ENCODE assay signal across 1 cellular context in genomic region chr1:168751195-168751650, GRCh38.
TF ChIP-seq lines count a peak whose summit lies in the region.

No MANE protein-coding gene starts in this region.

TF ChIP-seq in SK-N-SH, 30 proteins besides CTCF, POLR2A, EP300 and RAD21 (continued from another document):
- TF ChIP-seq, protein P1, sequence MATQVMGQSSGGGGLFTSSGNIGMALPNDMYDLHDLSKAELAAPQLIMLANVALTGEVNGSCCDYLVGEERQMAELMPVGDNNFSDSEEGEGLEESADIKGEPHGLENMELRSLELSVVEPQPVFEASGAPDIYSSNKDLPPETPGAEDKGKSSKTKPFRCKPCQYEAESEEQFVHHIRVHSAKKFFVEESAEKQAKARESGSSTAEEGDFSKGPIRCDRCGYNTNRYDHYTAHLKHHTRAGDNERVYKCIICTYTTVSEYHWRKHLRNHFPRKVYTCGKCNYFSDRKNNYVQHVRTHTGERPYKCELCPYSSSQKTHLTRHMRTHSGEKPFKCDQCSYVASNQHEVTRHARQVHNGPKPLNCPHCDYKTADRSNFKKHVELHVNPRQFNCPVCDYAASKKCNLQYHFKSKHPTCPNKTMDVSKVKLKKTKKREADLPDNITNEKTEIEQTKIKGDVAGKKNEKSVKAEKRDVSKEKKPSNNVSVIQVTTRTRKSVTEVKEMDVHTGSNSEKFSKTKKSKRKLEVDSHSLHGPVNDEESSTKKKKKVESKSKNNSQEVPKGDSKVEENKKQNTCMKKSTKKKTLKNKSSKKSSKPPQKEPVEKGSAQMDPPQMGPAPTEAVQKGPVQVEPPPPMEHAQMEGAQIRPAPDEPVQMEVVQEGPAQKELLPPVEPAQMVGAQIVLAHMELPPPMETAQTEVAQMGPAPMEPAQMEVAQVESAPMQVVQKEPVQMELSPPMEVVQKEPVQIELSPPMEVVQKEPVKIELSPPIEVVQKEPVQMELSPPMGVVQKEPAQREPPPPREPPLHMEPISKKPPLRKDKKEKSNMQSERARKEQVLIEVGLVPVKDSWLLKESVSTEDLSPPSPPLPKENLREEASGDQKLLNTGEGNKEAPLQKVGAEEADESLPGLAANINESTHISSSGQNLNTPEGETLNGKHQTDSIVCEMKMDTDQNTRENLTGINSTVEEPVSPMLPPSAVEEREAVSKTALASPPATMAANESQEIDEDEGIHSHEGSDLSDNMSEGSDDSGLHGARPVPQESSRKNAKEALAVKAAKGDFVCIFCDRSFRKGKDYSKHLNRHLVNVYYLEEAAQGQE (IDR thresholded peaks at IDR 0.05; ENCODE audit: low read depth, low read length), result no peak
- TF ChIP-seq RXRA (IDR thresholded peaks at IDR 0.05; ENCODE audit: borderline replicate concordance, low read depth) (no peak), SMC3 (IDR thresholded peaks at IDR 0.05; ENCODE audit: low read depth, low read length) (no peak), USF2 (IDR thresholded peaks at IDR 0.05; ENCODE audit: borderline replicate concordance, low read depth, low read length) (no peak), POLR2AphosphoS5 (IDR thresholded peaks at IDR 0.05; ENCODE audit: low read depth, low read length) (no peak), CHD2 (IDR thresholded peaks at IDR 0.05; ENCODE audit: low read length, partially characterized antibody) (no peak), USF1 (IDR thresholded peaks at IDR 0.05; ENCODE audit: borderline replicate concordance, low read depth) (no peak), EZH2phosphoT487 (IDR thresholded peaks at IDR 0.05; ENCODE audit: borderline replicate concordance, low read depth) (no peak), FOXM1 (IDR thresholded peaks at IDR 0.05; ENCODE audit: low read depth) (no peak), SIN3A (IDR thresholded peaks at IDR 0.05; ENCODE audit: borderline replicate concordance, low read depth, low read length) (no peak), YY1 (IDR thresholded peaks at IDR 0.05; ENCODE audit: low read depth) (no peak), NFIC (IDR thresholded peaks at IDR 0.05; ENCODE audit: borderline replicate concordance) (no peak)
- TF ChIP-seq, protein P2, sequence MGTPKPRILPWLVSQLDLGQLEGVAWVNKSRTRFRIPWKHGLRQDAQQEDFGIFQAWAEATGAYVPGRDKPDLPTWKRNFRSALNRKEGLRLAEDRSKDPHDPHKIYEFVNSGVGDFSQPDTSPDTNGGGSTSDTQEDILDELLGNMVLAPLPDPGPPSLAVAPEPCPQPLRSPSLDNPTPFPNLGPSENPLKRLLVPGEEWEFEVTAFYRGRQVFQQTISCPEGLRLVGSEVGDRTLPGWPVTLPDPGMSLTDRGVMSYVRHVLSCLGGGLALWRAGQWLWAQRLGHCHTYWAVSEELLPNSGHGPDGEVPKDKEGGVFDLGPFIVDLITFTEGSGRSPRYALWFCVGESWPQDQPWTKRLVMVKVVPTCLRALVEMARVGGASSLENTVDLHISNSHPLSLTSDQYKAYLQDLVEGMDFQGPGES (IDR thresholded peaks at IDR 0.05; ENCODE audit: low read depth, low read length), result no peak
- TF ChIP-seq, protein P3, sequence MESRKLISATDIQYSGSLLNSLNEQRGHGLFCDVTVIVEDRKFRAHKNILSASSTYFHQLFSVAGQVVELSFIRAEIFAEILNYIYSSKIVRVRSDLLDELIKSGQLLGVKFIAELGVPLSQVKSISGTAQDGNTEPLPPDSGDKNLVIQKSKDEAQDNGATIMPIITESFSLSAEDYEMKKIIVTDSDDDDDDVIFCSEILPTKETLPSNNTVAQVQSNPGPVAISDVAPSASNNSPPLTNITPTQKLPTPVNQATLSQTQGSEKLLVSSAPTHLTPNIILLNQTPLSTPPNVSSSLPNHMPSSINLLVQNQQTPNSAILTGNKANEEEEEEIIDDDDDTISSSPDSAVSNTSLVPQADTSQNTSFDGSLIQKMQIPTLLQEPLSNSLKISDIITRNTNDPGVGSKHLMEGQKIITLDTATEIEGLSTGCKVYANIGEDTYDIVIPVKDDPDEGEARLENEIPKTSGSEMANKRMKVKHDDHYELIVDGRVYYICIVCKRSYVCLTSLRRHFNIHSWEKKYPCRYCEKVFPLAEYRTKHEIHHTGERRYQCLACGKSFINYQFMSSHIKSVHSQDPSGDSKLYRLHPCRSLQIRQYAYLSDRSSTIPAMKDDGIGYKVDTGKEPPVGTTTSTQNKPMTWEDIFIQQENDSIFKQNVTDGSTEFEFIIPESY (IDR thresholded peaks at IDR 0.05; ENCODE audit: borderline replicate concordance, low read depth), result no peak
- TF ChIP-seq, protein P4, sequence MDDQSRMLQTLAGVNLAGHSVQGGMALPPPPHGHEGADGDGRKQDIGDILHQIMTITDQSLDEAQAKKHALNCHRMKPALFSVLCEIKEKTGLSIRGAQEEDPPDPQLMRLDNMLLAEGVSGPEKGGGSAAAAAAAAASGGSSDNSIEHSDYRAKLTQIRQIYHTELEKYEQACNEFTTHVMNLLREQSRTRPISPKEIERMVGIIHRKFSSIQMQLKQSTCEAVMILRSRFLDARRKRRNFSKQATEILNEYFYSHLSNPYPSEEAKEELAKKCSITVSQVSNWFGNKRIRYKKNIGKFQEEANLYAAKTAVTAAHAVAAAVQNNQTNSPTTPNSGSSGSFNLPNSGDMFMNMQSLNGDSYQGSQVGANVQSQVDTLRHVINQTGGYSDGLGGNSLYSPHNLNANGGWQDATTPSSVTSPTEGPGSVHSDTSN (IDR thresholded peaks at IDR 0.05), result no peak
